8 cellular contexts compared by ENCODE assay signal in genomic region chr1:9539165-9539828, GRCh38. TPM values are rescaled to one million over a fixed set of nuclear protein-coding genes. Genes with fewer than 3 reads are reported as not detected.
DNase-seq lines count a peak whose midpoint lies in the region; ATAC-seq and TF ChIP-seq lines count a peak whose summit lies in the region.

A gene with protein sequence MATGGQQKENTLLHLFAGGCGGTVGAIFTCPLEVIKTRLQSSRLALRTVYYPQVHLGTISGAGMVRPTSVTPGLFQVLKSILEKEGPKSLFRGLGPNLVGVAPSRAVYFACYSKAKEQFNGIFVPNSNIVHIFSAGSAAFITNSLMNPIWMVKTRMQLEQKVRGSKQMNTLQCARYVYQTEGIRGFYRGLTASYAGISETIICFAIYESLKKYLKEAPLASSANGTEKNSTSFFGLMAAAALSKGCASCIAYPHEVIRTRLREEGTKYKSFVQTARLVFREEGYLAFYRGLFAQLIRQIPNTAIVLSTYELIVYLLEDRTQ (plus strand): TSS chr1:9539465. CDS start chr1:9539692, 227 bp downstream.

- H3K36me3 Mint-ChIP-seq in WTC11 = peaks cover 11% of the 10 kb centered on the region
- no peaks in the 10 kb centered on the region for H3K36me3 Mint-ChIP-seq in immature natural killer cell

- peak within 1 kb of the TSS; percentile 65 to 70 for H3K4me3 ChIP-seq in cardiac fibroblast (replicated peaks in 1 of 2; ENCODE audit: low read depth in 2 of 2, low read length in 2 of 2)

- H3K4me1 Mint-ChIP-seq in WTC11 (peaks cover 28% of the 10 kb centered on the region), immature natural killer cell (peaks cover 28 to 32% of the 10 kb centered on the region in 2 donors)

- ATAC-seq in GM18909 (IDR thresholded peaks at IDR 0.05; ENCODE audit: poor library complexity, unreplicated experiment) (peak; percentile 93), HG03159 (IDR thresholded peaks at IDR 0.05; ENCODE audit: unreplicated experiment) (peak; percentile 91), WTC11 (peak; percentile 98)

- peak within 1 kb of the TSS; percentile 95 for H3K4me3 Mint-ChIP-seq in WTC11
- peak within 1 kb of the TSS; percentile 87 to 90 (median 88) for H3K4me3 Mint-ChIP-seq in immature natural killer cell

- DNase-seq in AG08395 (ENCODE audit: low spot score) = peak; percentile 99
- DNase-seq in NCI-H2227 (lab: John Stamatoyannopoulos, UW; ENCODE audit: unreplicated experiment) = peak; percentile 99
- peak; percentile 98 for DNase-seq in WTC11 (ENCODE audit: low spot score)
- DNase-seq in cardiac fibroblast (ENCODE audit: low read depth in 2 of 2) = peak; percentile 98 to 99
- DNase-seq in immature natural killer cell = peak; percentile 99
- peak; percentile 92 for DNase-seq in smooth muscle cell of the brain vasculature (ENCODE audit: low read depth, low spot score)

- H3K9me3 Mint-ChIP-seq in WTC11 (no peaks in the 10 kb centered on the region), immature natural killer cell (no peaks in the 10 kb centered on the region)

- CTCF ChIA-PET in WTC11 (lab: Charles Lee) = interaction anchor here (1.0 to 1.1 kb wide), 2 partner anchors 9 to 34 kb away, joined by 3 to 4 read pairs; no protein-coding TSS in a partner anchor

- H3K27me3 Mint-ChIP-seq in WTC11 (ENCODE audit: low read depth) = no peaks in the 10 kb centered on the region
- H3K27me3 Mint-ChIP-seq in immature natural killer cell (ENCODE audit: low read depth in 3 of 3) = peaks cover 2 to 9% (median 5%) of the 10 kb centered on the region in 3 donors

- TF ChIP-seq CTCF in WTC11 (IDR thresholded peaks at IDR 0.05) = no peak
- TF ChIP-seq CTCF in cardiac fibroblast (IDR thresholded peaks at IDR 0.05; ENCODE audit: low read depth, low read length) = no peak

- POLR2A ChIA-PET in WTC11 (lab: Charles Lee) = interaction anchor here (0.6 kb wide), 1 partner anchor 15 kb away, joined by 4 read pairs; no protein-coding TSS in a partner anchor

- H3K27ac Mint-ChIP-seq in WTC11 (peak within 1 kb of the TSS; percentile 93), immature natural killer cell (peak within 1 kb of the TSS; percentile 84 to 94 (median 89))

TF ChIP-seq in WTC11, 78 proteins besides CTCF, POLR2A, EP300 and RAD21 (continues in another document):
- TF ChIP-seq TCF7 (CRISPR knock-in tag; IDR thresholded peaks at IDR 0.05; ENCODE audit: low read depth) = no peak
- no peak for TF ChIP-seq NFATC4 (CRISPR knock-in tag; IDR thresholded peaks at IDR 0.05)
- no peak for TF ChIP-seq SMAD4 (CRISPR knock-in tag; IDR thresholded peaks at IDR 0.05)
- TF ChIP-seq NR3C1 (CRISPR knock-in tag; conservative IDR thresholded peaks at IDR 0.05; ENCODE audit: low read depth) = 0 out of 2 replicates have a peak, but pooled peaks have one; percentile 58
- TF ChIP-seq, protein P1, sequence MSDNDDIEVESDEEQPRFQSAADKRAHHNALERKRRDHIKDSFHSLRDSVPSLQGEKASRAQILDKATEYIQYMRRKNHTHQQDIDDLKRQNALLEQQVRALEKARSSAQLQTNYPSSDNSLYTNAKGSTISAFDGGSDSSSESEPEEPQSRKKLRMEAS (CRISPR knock-in tag; IDR thresholded peaks at IDR 0.05) = peak; percentile 59; the same call in 1 of the 2 replicates
- TF ChIP-seq USF2 (CRISPR knock-in tag; IDR thresholded peaks at IDR 0.05) = peak; percentile 97
- TF ChIP-seq ETV6 (CRISPR knock-in tag; IDR thresholded peaks at IDR 0.05) = peak; percentile 89; the same call in 1 of the 2 replicates
- peak; percentile 48; the same call in 1 of the 2 replicates for TF ChIP-seq ARID4B (CRISPR knock-in tag; IDR thresholded peaks at IDR 0.05; ENCODE audit: borderline replicate concordance)
- TF ChIP-seq NFYB (CRISPR knock-in tag; conservative IDR thresholded peaks at IDR 0.05; ENCODE audit: low read depth) = peak; percentile 53; the same call in 1 of the 2 replicates
- 0 out of 2 replicates have a peak, but pooled peaks have one; percentile 20 for TF ChIP-seq ATF1 (CRISPR knock-in tag; IDR thresholded peaks at IDR 0.05)
- peak; percentile 74; the same call in 1 of the 2 replicates for TF ChIP-seq TEAD1 (CRISPR knock-in tag; IDR thresholded peaks at IDR 0.05)
- TF ChIP-seq USF1 (CRISPR knock-in tag; IDR thresholded peaks at IDR 0.05) = peak; percentile 92
- TF ChIP-seq FOXK1 (CRISPR knock-in tag; IDR thresholded peaks at IDR 0.05) = peak; percentile 79
- TF ChIP-seq ZNF281 (CRISPR knock-in tag; IDR thresholded peaks at IDR 0.05) = no peak
- TF ChIP-seq SP1 (CRISPR knock-in tag; conservative IDR thresholded peaks at IDR 0.05) = peak; percentile 99
- peak; percentile 92; the same call in 1 of the 2 replicates for TF ChIP-seq CREM (CRISPR knock-in tag; IDR thresholded peaks at IDR 0.05)
- TF ChIP-seq E2F5 (CRISPR knock-in tag; IDR thresholded peaks at IDR 0.05) = peak; percentile 65; the same call in 1 of the 2 replicates
- peak; percentile 31; the same call in 1 of the 2 replicates for TF ChIP-seq GABPB1 (CRISPR knock-in tag; IDR thresholded peaks at IDR 0.05)

RNA-seq across cellular contexts. Expression of the gene that starts here (rescaled TPM):
- total RNA-seq in WTC11 (2021) = 8.8 to 9.3 TPM (median 9.2 TPM) in 3 replicates
- 1 to 10 TPM; 6.4 to 7.4 (median 7.0) TPM for polyA plus RNA-seq in immature natural killer cell

Comparison
In these comparisons a context has a peak if more than half of its experiments do, and no peak if none do; other contexts are left out.
1. Peak in every context shown above with its lines: DNase-seq, ATAC-seq and H3K4me3 ChIP-seq.